Comparison of ENCODE assay signal across 16 cellular contexts in genomic region chr13:105996391-105997028, GRCh38.
A peak's percentile ranks its signal among the peaks of the same experiment; 100 is the strongest.
DNase-seq lines count a peak whose midpoint lies in the region; ATAC-seq and TF ChIP-seq lines count a peak whose summit lies in the region.
"Had no signal": no experiment of that assay in that cellular context is flagged by ENCODE, and none has a peak within 500 bp of the region (broad histone marks: within the 10 kb centered on the region; RNA-seq: fewer than 3 reads in every experiment).

No MANE protein-coding gene starts in this region.

- H3K27ac Mint-ChIP-seq in nephron = peak overlapping the region; percentile 0 to 74 (median 68)
- no peak overlapping the region for H3K27ac Mint-ChIP-seq in activated CD8-positive, alpha-beta T cell treated with anti-CD3 and anti-CD28 coated beads for 36 hours
- H3K27ac Mint-ChIP-seq: B cell; CD4-positive, alpha-beta memory T cell had no signal

- H3K4me2 ChIP-seq in skeletal muscle satellite cell (ENCODE audit: low read length) = peak overlapping the region; percentile 63

- CTCF ChIA-PET in activated CD8-positive, alpha-beta T cell treated with anti-CD3 and anti-CD28 coated beads for 36 hours (lab: Charles Lee) = no interaction called here

- H3K4me3 Mint-ChIP-seq in nephron = peak overlapping the region in 2 of 3 experiments; percentile 2 to 6
- no peak overlapping the region for H3K4me3 Mint-ChIP-seq in activated CD8-positive, alpha-beta T cell treated with anti-CD3 and anti-CD28 coated beads for 36 hours
- H3K4me3 Mint-ChIP-seq: B cell; CD4-positive, alpha-beta memory T cell had no signal

- TF ChIP-seq CTCF in nephron (IDR thresholded peaks at IDR 0.05; ENCODE audit: unreplicated experiment in 3 of 3) = no peak
- TF ChIP-seq CTCF in activated CD8-positive, alpha-beta T cell treated with anti-CD3 and anti-CD28 coated beads for 36 hours (IDR thresholded peaks at IDR 0.05) = no peak

- H3K9me3 Mint-ChIP-seq in nephron = peaks cover 6% of the 10 kb centered on the region
- H3K9me3 Mint-ChIP-seq in activated CD8-positive, alpha-beta T cell treated with anti-CD3 and anti-CD28 coated beads for 36 hours = peaks cover 4% of the 10 kb centered on the region

- H3K27ac ChIP-seq in SJCRH30 = peak overlapping the region; percentile 92
- H3K27ac ChIP-seq: GM23248 had no signal

- H3K27me3 ChIP-seq in SJCRH30 (no peaks in the 10 kb centered on the region), skeletal muscle satellite cell (ENCODE audit: control insufficient read depth, insufficient read depth, low read length) (no peaks in the 10 kb centered on the region)

- peaks cover 23% of the 10 kb centered on the region for H3K4me1 ChIP-seq in SJCRH30
- H3K4me1 ChIP-seq in skeletal muscle satellite cell (ENCODE audit: control insufficient read depth, insufficient read depth, low read length) = peaks cover 28% of the 10 kb centered on the region

- H3K36me3 Mint-ChIP-seq in nephron (ENCODE audit: low read depth) = peaks cover 5% of the 10 kb centered on the region
- H3K36me3 Mint-ChIP-seq in activated CD8-positive, alpha-beta T cell treated with anti-CD3 and anti-CD28 coated beads for 36 hours (ENCODE audit: low read depth) = no peaks in the 10 kb centered on the region
- H3K36me3 Mint-ChIP-seq: CD4-positive, alpha-beta memory T cell had no signal

- H3K4me3 ChIP-seq in SJCRH30 = peak overlapping the region; percentile 45
- no peak overlapping the region for H3K4me3 ChIP-seq in skeletal muscle satellite cell (ENCODE audit: low read length)
- H3K4me3 ChIP-seq: GM12878, GM23248 had no signal

- POLR2A ChIA-PET in activated CD8-positive, alpha-beta T cell treated with anti-CD3 and anti-CD28 coated beads for 36 hours (lab: Charles Lee) = no interaction called here

- intact Hi-C loops in cardiac septum (cut with DNase I) = no loop called here
- intact Hi-C loops in activated CD8-positive, alpha-beta T cell treated with anti-CD3 and anti-CD28 coated beads for 36 hours (cut with micrococcal nuclease) = no loop called here

- H3K36me3 ChIP-seq in SJCRH30 (no peaks in the 10 kb centered on the region), skeletal muscle satellite cell (ENCODE audit: insufficient read depth, low read length) (no peaks in the 10 kb centered on the region)

- no peak for ATAC-seq in activated CD8-positive, alpha-beta T cell treated with anti-CD3 and anti-CD28 coated beads for 36 hours
- ATAC-seq: GM12878 had no signal

- H3K9ac ChIP-seq in skeletal muscle satellite cell (ENCODE audit: low read depth, low read length) = no peak overlapping the region
- H3K9ac ChIP-seq: GM23248 had no signal

- peaks cover 8% of the 10 kb centered on the region for H3K27me3 Mint-ChIP-seq in nephron (ENCODE audit: low read depth)
- H3K27me3 Mint-ChIP-seq in activated CD8-positive, alpha-beta T cell treated with anti-CD3 and anti-CD28 coated beads for 36 hours = no peaks in the 10 kb centered on the region
- H3K27me3 Mint-ChIP-seq: B cell; CD4-positive, alpha-beta memory T cell had no signal

- H3K9me3 ChIP-seq in SJCRH30 (replicated peaks) (no peaks in the 10 kb centered on the region), skeletal muscle satellite cell (replicated peaks; ENCODE audit: low read length) (no peaks in the 10 kb centered on the region)

- DNase-seq in LHCN-M2 (ENCODE audit: low read depth) = peak; percentile 17
- DNase-seq in SJCRH30 = peak; percentile 36 to 59
- DNase-seq in middle frontal gyrus (ENCODE audit: extremely low spot score, low spot score) = no peak
- DNase-seq in SKM-1 (lab: John Stamatoyannopoulos, UW; ENCODE audit: unreplicated experiment) = no peak
- DNase-seq in cardiac septum (ENCODE audit: low spot score) = no peak
- no peak for DNase-seq in activated CD8-positive, alpha-beta T cell treated with anti-CD3 and anti-CD28 coated beads for 36 hours
- DNase-seq: C1 segment of cervical spinal cord, DMS 273 treated with DMSO at 0.1 percent for 48 hours, GM23248, H7, IMR-90 had no signal

- peaks cover 42% of the 10 kb centered on the region for H3K4me1 Mint-ChIP-seq in nephron
- H3K4me1 Mint-ChIP-seq in activated CD8-positive, alpha-beta T cell treated with anti-CD3 and anti-CD28 coated beads for 36 hours (ENCODE audit: low read depth) = no peaks in the 10 kb centered on the region
- H3K4me1 Mint-ChIP-seq: B cell; CD4-positive, alpha-beta memory T cell had no signal

Comparison
In these comparisons a context has a peak if more than half of its experiments do, and no peak if none do; other contexts are left out.
1. DNase-seq: peak in LHCN-M2 (single experiment) and SJCRH30 (2 of 2); none in middle frontal gyrus (single experiment), SKM-1 (single experiment), cardiac septum (single experiment) and activated CD8-positive, alpha-beta T cell treated with anti-CD3 and anti-CD28 coated beads for 36 hours (single experiment).